ENCODE assay signal across 19 cellular contexts in genomic region chr21:46243325-46243724, GRCh38. TPM values are rescaled to one million over a fixed set of nuclear protein-coding genes. Genes with fewer than 3 reads are reported as not detected.
DNase-seq lines count a peak whose midpoint lies in the region; ATAC-seq, FAIRE-seq and TF ChIP-seq lines count a peak whose summit lies in the region.
"Had no signal": no experiment of that assay in that cellular context is flagged by ENCODE, and none has a peak within 500 bp of the region (broad histone marks: within the 10 kb centered on the region; RNA-seq: fewer than 3 reads in every experiment).

No MANE protein-coding gene starts in this region.

- no peak for DNase-seq in activated CD4-positive, alpha-beta T cell treated with anti-CD3 and anti-CD28 coated beads, Interleukin-2, amount 10 ng/mL, durations not matched to agents 7 days and 5 days
- DNase-seq in activated CD4-positive, alpha-beta T cell treated with anti-CD3 and anti-CD28 coated beads for 1 hour: no peak
- DNase-seq in H9 (no peak), astrocyte (ENCODE audit: low read depth) (no peak), NCI-H526 treated with DMSO at 0.1 percent for 48 hours (lab: John Stamatoyannopoulos, UW) (no peak), HPDE6-E6E7 (ENCODE audit: extremely low spot score) (no peak)
- no peak for DNase-seq in stimulated activated effector memory CD8-positive, alpha-beta T cell treated with anti-CD3 and anti-CD28 coated beads, Interleukin-12 subunit alpha, Interleukin-12 subunit beta, amount 100 ng/mL, for 72 hours (ENCODE audit: low spot score in 2 of 2)
- DNase-seq: activated T-cell treated with anti-CD3 and anti-CD28 coated beads, Interleukin-2, amount 50 U/mL, for 1 hour; foreskin melanocyte; Karpas-422; naive B cell; NCI-H1105 treated with DMSO at 0.1 percent for 48 hours; NCI-H2081 treated with DMSO at 0.1 percent for 48 hours; NK-92 treated with Interleukin-12 subunit alpha and Interleukin-12 subunit beta, amount 100 ng/mL, for 24 hours; Peyer's patch; stimulated activated CD4-positive, alpha-beta T cell treated with anti-CD3 and anti-CD28 coated beads, Interleukin-1b, Interleukin-23, amount 100 ng/mL, for 48 hours had no signal

- H4K5ac ChIP-seq in H9 (ENCODE audit: insufficient read length, low read depth, low read length): no peak overlapping the region

- H3K4me2 ChIP-seq in H9 (ENCODE audit: insufficient read depth, insufficient read length, low read length) (no peak overlapping the region), astrocyte (ENCODE audit: low read length) (no peak overlapping the region)
- H3K4me2 ChIP-seq: A549 had no signal

- no peak overlapping the region for H3K9ac ChIP-seq in H9 (ENCODE audit: extremely low read depth, insufficient read length, low read length)
- no peak overlapping the region for H3K9ac ChIP-seq in astrocyte (ENCODE audit: low read length)

- H4K20me1 ChIP-seq in H9 (ENCODE audit: control insufficient read depth, insufficient read depth, insufficient read length) (no peaks in the 10 kb centered on the region), astrocyte (ENCODE audit: insufficient read depth, low read length) (peaks cover 31% of the 10 kb centered on the region)

- no peaks in the 10 kb centered on the region for H3K4me1 Mint-ChIP-seq in activated CD4-positive, alpha-beta T cell treated with anti-CD3 and anti-CD28 coated beads, Interleukin-2, amount 10 ng/mL, durations not matched to agents 7 days and 5 days
- H3K4me1 Mint-ChIP-seq in H9: no peaks in the 10 kb centered on the region; a peak in 1 of 4 replicates
- H3K4me1 Mint-ChIP-seq in astrocyte (ENCODE audit: low read depth, unreplicated experiment): no peaks in the 10 kb centered on the region
- H3K4me1 Mint-ChIP-seq in stimulated activated effector memory CD8-positive, alpha-beta T cell treated with anti-CD3 and anti-CD28 coated beads, Interleukin-12 subunit alpha, Interleukin-12 subunit beta, amount 100 ng/mL, for 72 hours: peaks cover 11% of the 10 kb centered on the region

- no peaks in the 10 kb centered on the region for H3K9me3 Mint-ChIP-seq in activated CD4-positive, alpha-beta T cell treated with anti-CD3 and anti-CD28 coated beads, Interleukin-2, amount 10 ng/mL, durations not matched to agents 7 days and 5 days
- H3K9me3 Mint-ChIP-seq in H9 (no peaks in the 10 kb centered on the region), astrocyte (ENCODE audit: unreplicated experiment) (no peaks in the 10 kb centered on the region)
- H3K9me3 Mint-ChIP-seq in stimulated activated effector memory CD8-positive, alpha-beta T cell treated with anti-CD3 and anti-CD28 coated beads, Interleukin-12 subunit alpha, Interleukin-12 subunit beta, amount 100 ng/mL, for 72 hours: no peaks in the 10 kb centered on the region
- H3K9me3 Mint-ChIP-seq: naive B cell had no signal

- no peak overlapping the region for H3K4me3 ChIP-seq in astrocyte (ENCODE audit: insufficient read depth, low read depth, low read length)
- H3K4me3 ChIP-seq: A549, Peyer's patch had no signal

- H3K36me3 Mint-ChIP-seq in activated CD4-positive, alpha-beta T cell treated with anti-CD3 and anti-CD28 coated beads, Interleukin-2, amount 10 ng/mL, durations not matched to agents 7 days and 5 days (ENCODE audit: low read depth): peaks cover 45% of the 10 kb centered on the region
- H3K36me3 Mint-ChIP-seq in H9 (ENCODE audit: insufficient read depth in 1 of 3, low read depth in 3 of 3): peaks cover 52 to 94% (median 83%) of the 10 kb centered on the region in 3 experiments
- peaks cover 34% of the 10 kb centered on the region for H3K36me3 Mint-ChIP-seq in astrocyte (ENCODE audit: low read depth, unreplicated experiment)
- H3K36me3 Mint-ChIP-seq in stimulated activated effector memory CD8-positive, alpha-beta T cell treated with anti-CD3 and anti-CD28 coated beads, Interleukin-12 subunit alpha, Interleukin-12 subunit beta, amount 100 ng/mL, for 72 hours: peaks cover 98% of the 10 kb centered on the region

- no peak for ATAC-seq in stimulated activated effector memory CD8-positive, alpha-beta T cell treated with anti-CD3 and anti-CD28 coated beads, Interleukin-12 subunit alpha, Interleukin-12 subunit beta, amount 100 ng/mL, for 72 hours
- no peak for ATAC-seq in HG02852 (IDR thresholded peaks at IDR 0.05; ENCODE audit: unreplicated experiment)
- ATAC-seq: A549 had no signal

- peaks cover 62% of the 10 kb centered on the region for H3K36me3 ChIP-seq in astrocyte (ENCODE audit: insufficient read depth, low read length)

- H2BK20ac ChIP-seq in H9 (ENCODE audit: low read depth, low read length, poor library complexity, severe bottlenecking): no peak overlapping the region

- no peak overlapping the region for H4K91ac ChIP-seq in H9 (ENCODE audit: insufficient read length, low read depth, low read length)

- H3K4ac ChIP-seq in H9 (ENCODE audit: low read depth, low read length): no peak overlapping the region

- H3K18ac ChIP-seq in H9 (ENCODE audit: insufficient read length, low read depth, low read length): no peak overlapping the region

- H3K79me1 ChIP-seq in H9 (ENCODE audit: insufficient read depth, low read depth, low read length, poor library complexity, severe bottlenecking): no peaks in the 10 kb centered on the region

- no CpG with 5 or more reads among the region's 8 CpGs for WGBS in H9 (ENCODE audit: extremely low coverage, insufficient read length, low lambda C conversion rate)

- H3K23ac ChIP-seq in H9 (ENCODE audit: insufficient read length, low read depth, low read length): no peak overlapping the region

- no peak overlapping the region for H2BK120ac ChIP-seq in H9 (ENCODE audit: low read depth, low read length, poor library complexity, severe bottlenecking)

- H3K27ac ChIP-seq in H9 (ENCODE audit: insufficient read length, low read depth, low read length) (no peak overlapping the region), astrocyte (ENCODE audit: low read depth, low read length) (no peak overlapping the region)
- H3K27ac ChIP-seq: A549, Peyer's patch had no signal

- H4K8ac ChIP-seq in H9 (replicated peaks; ENCODE audit: insufficient read length, low read depth, low read length): no peak overlapping the region

- no peak for FAIRE-seq in astrocyte (lab: Jason Lieb, UNC)
- FAIRE-seq: A549, keratinocyte had no signal

- H2BK15ac ChIP-seq in H9 (ENCODE audit: low read depth, low read length): no peak overlapping the region

- H2BK12ac ChIP-seq in H9 (ENCODE audit: insufficient read length, low read depth, low read length): no peak overlapping the region

- H3K4me3 Mint-ChIP-seq in activated CD4-positive, alpha-beta T cell treated with anti-CD3 and anti-CD28 coated beads, Interleukin-2, amount 10 ng/mL, durations not matched to agents 7 days and 5 days: no peak overlapping the region
- H3K4me3 Mint-ChIP-seq in H9 (no peak overlapping the region), astrocyte (ENCODE audit: unreplicated experiment) (peak overlapping the region; percentile 6)
- no peak overlapping the region for H3K4me3 Mint-ChIP-seq in stimulated activated effector memory CD8-positive, alpha-beta T cell treated with anti-CD3 and anti-CD28 coated beads, Interleukin-12 subunit alpha, Interleukin-12 subunit beta, amount 100 ng/mL, for 72 hours
- H3K4me3 Mint-ChIP-seq: naive B cell had no signal

- no peak overlapping the region for H3K56ac ChIP-seq in H9 (ENCODE audit: insufficient read length, low read depth, low read length)

- H3K27me3 ChIP-seq in H9 (ENCODE audit: insufficient read depth, low read length) (no peaks in the 10 kb centered on the region), astrocyte (ENCODE audit: insufficient read depth, low read length) (no peaks in the 10 kb centered on the region)
- H3K27me3 ChIP-seq: Peyer's patch had no signal

- no peak overlapping the region for H3K14ac ChIP-seq in H9 (ENCODE audit: insufficient read depth, low read length)

- H3K27me3 Mint-ChIP-seq in activated CD4-positive, alpha-beta T cell treated with anti-CD3 and anti-CD28 coated beads, Interleukin-2, amount 10 ng/mL, durations not matched to agents 7 days and 5 days: no peaks in the 10 kb centered on the region
- H3K27me3 Mint-ChIP-seq in H9 (ENCODE audit: low read depth): no peaks in the 10 kb centered on the region
- H3K27me3 Mint-ChIP-seq in astrocyte (ENCODE audit: low read depth, unreplicated experiment): no peaks in the 10 kb centered on the region
- H3K27me3 Mint-ChIP-seq: naive B cell had no signal

- TF ChIP-seq CTCF in H9 (conservative IDR thresholded peaks at IDR 0.05) (no peak), astrocyte (IDR thresholded peaks at IDR 0.05; ENCODE audit: insufficient read depth, low read depth, low read length) (no peak)

- H3K4me1 ChIP-seq in H9 (ENCODE audit: insufficient read depth, low read length): no peaks in the 10 kb centered on the region
- H3K4me1 ChIP-seq in astrocyte (ENCODE audit: insufficient read depth, low read length): no peaks in the 10 kb centered on the region
- H3K4me1 ChIP-seq: A549, Peyer's patch had no signal

- no peaks in the 10 kb centered on the region for H3K23me2 ChIP-seq in H9 (ENCODE audit: insufficient read length, low read depth, low read length, poor library complexity, severe bottlenecking)

- CTCF ChIA-PET in activated CD4-positive, alpha-beta T cell treated with anti-CD3 and anti-CD28 coated beads, Interleukin-2, amount 10 ng/mL, durations not matched to agents 7 days and 5 days (lab: Charles Lee): interaction anchor here (1.2 to 1.7 kb wide), 3 partner anchors 10 to 16 kb away, joined by 3 to 7 read pairs (median 4); partner anchors contain the start of gene LSS

- H3K79me2 ChIP-seq in H9 (ENCODE audit: insufficient read depth, low read length) (no peaks in the 10 kb centered on the region), astrocyte (ENCODE audit: insufficient read depth, low read length) (no peaks in the 10 kb centered on the region)

- POLR2A ChIA-PET in activated CD4-positive, alpha-beta T cell treated with anti-CD3 and anti-CD28 coated beads, Interleukin-2, amount 10 ng/mL, durations not matched to agents 7 days and 5 days (lab: Charles Lee): no interaction called here

- peak overlapping the region; percentile 20 for H3K27ac Mint-ChIP-seq in activated CD4-positive, alpha-beta T cell treated with anti-CD3 and anti-CD28 coated beads, Interleukin-2, amount 10 ng/mL, durations not matched to agents 7 days and 5 days
- H3K27ac Mint-ChIP-seq in H9: peak overlapping the region; percentile 84 to 86 (median 84); a peak in 5 of 7 replicates
- H3K27ac Mint-ChIP-seq in astrocyte (ENCODE audit: unreplicated experiment): no peak overlapping the region
- peak overlapping the region; percentile 86 for H3K27ac Mint-ChIP-seq in stimulated activated effector memory CD8-positive, alpha-beta T cell treated with anti-CD3 and anti-CD28 coated beads, Interleukin-12 subunit alpha, Interleukin-12 subunit beta, amount 100 ng/mL, for 72 hours

- H2AFZ ChIP-seq in H9 (ENCODE audit: low read length) (no peak overlapping the region), astrocyte (ENCODE audit: low read depth, low read length) (no peak overlapping the region)

- H3K9me3 ChIP-seq in H9 (ENCODE audit: control insufficient read depth, low read depth, low read length): no peaks in the 10 kb centered on the region
- no peaks in the 10 kb centered on the region for H3K9me3 ChIP-seq in astrocyte (ENCODE audit: insufficient read depth, low read depth, low read length)
- H3K9me3 ChIP-seq: A549, Peyer's patch had no signal

- no peak overlapping the region for H2BK5ac ChIP-seq in H9 (ENCODE audit: insufficient read length, low read length)

- H3T11ph ChIP-seq in H9 (ENCODE audit: low read length): no peak overlapping the region

- no peak overlapping the region for H2AK5ac ChIP-seq in H9 (ENCODE audit: insufficient read length, low read length)

RNA-seq across cellular contexts. Expression of gene LSS, which starts 14.8 kb away (rescaled TPM):
- 10 to 100 TPM; 47.8 to 53.3 TPM for total RNA-seq in activated CD4-positive, alpha-beta T cell treated with anti-CD3 and anti-CD28 coated beads, Interleukin-2, amount 10 ng/mL, durations not matched to agents 7 days and 5 days
- total RNA-seq in H9 (2021): 68.7 and 69.2 TPM in 2 replicates
- 58.1 and 83.2 TPM in 2 replicates for total RNA-seq in astrocyte

RNA-seq across cellular contexts. Expression of gene MCM3AP, which starts 42.1 kb away (rescaled TPM):
- 100 to 1,000 TPM in 1 of 2 experiments, 10 to 100 TPM in 1; 94.5 to 118 TPM for total RNA-seq in activated CD4-positive, alpha-beta T cell treated with anti-CD3 and anti-CD28 coated beads, Interleukin-2, amount 10 ng/mL, durations not matched to agents 7 days and 5 days
- 113 and 124 TPM in 2 replicates for total RNA-seq in H9 (2021)
- 84.2 and 86.7 TPM in 2 replicates for total RNA-seq in astrocyte

RNA-seq across cellular contexts. Expression of gene YBEY, which starts 42.8 kb away (rescaled TPM):
- 10 to 100 TPM; 11.5 to 12.5 TPM for total RNA-seq in activated CD4-positive, alpha-beta T cell treated with anti-CD3 and anti-CD28 coated beads, Interleukin-2, amount 10 ng/mL, durations not matched to agents 7 days and 5 days
- total RNA-seq in H9 (2021) (26.2 and 26.5 TPM in 2 replicates), astrocyte (13.5 and 16.8 TPM in 2 replicates)

RNA-seq across cellular contexts. Expression of gene SPATC1L, which starts 59.1 kb away (rescaled TPM):
- total RNA-seq in activated CD4-positive, alpha-beta T cell treated with anti-CD3 and anti-CD28 coated beads, Interleukin-2, amount 10 ng/mL, durations not matched to agents 7 days and 5 days: 1 to 10 TPM; 6.1 to 6.3 TPM
- total RNA-seq in H9 (2021) (32.8 and 36.0 TPM in 2 replicates), astrocyte (15.8 and 17.8 TPM in 2 replicates)
